ENCODE assay signal across 20 cellular contexts in genomic region chr5:145836241-145836640, GRCh38. TPM values are rescaled to one million over a fixed set of nuclear protein-coding genes. Genes with fewer than 3 reads are reported as not detected.
A peak's percentile ranks its signal among the peaks of the same experiment; 100 is the strongest.
DNase-seq lines count a peak whose midpoint lies in the region; TF ChIP-seq lines count a peak whose summit lies in the region.
"Not testable (repeated sequence)": the region's sequence is repeated elsewhere in the genome, so short reads cannot be mapped to it uniquely, and the experiment has no call there.
"Had no signal": no experiment of that assay in that cellular context is flagged by ENCODE, and none has a peak within 500 bp of the region (broad histone marks: within the 10 kb centered on the region; RNA-seq: fewer than 3 reads in every experiment).

No MANE protein-coding gene starts in this region.

- H4K20me1 ChIP-seq in BLaER1; PC-9 (ENCODE audit: insufficient read depth); neural progenitor cell (ENCODE audit: low read depth): not testable (repeated sequence)

- TF ChIP-seq CTCF in HEK293 (tag by site-specific recombination; IDR thresholded peaks at IDR 0.05); PC-9 (conservative IDR thresholded peaks at IDR 0.05); neural progenitor cell (IDR thresholded peaks at IDR 0.05); stomach (IDR thresholded peaks at IDR 0.05): not testable (repeated sequence)

- H3K4me3 ChIP-seq in BLaER1, result peak overlapping the region; percentile 86
- H3K4me3 ChIP-seq in HEK293 (ENCODE audit: low read depth, low read length); mesenchymal stem cell (ENCODE audit: insufficient read depth in 1 of 2, low read depth in 1 of 2, low read length in 2 of 2); neural progenitor cell: not testable (repeated sequence)
- H3K4me3 ChIP-seq in PC-9, result peak overlapping the region; percentile 71
- peak overlapping the region; percentile 84 to 89 for H3K4me3 ChIP-seq in duodenal mucosa (ENCODE audit: low read depth in 1 of 2, low read length in 2 of 2)
- peak overlapping the region in 3 of 4 donors; percentile 67 to 78 (median 74) for H3K4me3 ChIP-seq in stomach

- H4K91ac ChIP-seq in mesenchymal stem cell (ENCODE audit: low read length), result not testable (repeated sequence)

- H3K36me3 Mint-ChIP-seq in activated CD4-positive, alpha-beta memory T cell treated with anti-CD3 and anti-CD28 coated beads, Interleukin-2, amount 10 ng/mL, durations not matched to agents 7 days and 5 days (ENCODE audit: low read depth); neural progenitor cell: not testable (repeated sequence)

- H3K9me3 Mint-ChIP-seq in activated CD4-positive, alpha-beta memory T cell treated with anti-CD3 and anti-CD28 coated beads, Interleukin-2, amount 10 ng/mL, durations not matched to agents 7 days and 5 days; neural progenitor cell: not testable (repeated sequence)

- H3K27ac ChIP-seq in BLaER1; HEK293 (ENCODE audit: extremely low read depth, low read depth, low read length); duodenal mucosa (ENCODE audit: low read depth, low read length); mesenchymal stem cell (ENCODE audit: low read length, poor library complexity, severe bottlenecking); neural progenitor cell: not testable (repeated sequence)
- H3K27ac ChIP-seq in PC-9, result peak overlapping the region; percentile 35; the same call in 1 of the 2 replicates
- peak overlapping the region; percentile 86 to 90 (median 86) for H3K27ac ChIP-seq in stomach

- not testable (repeated sequence) for H3K4ac ChIP-seq in mesenchymal stem cell (ENCODE audit: low read depth in 1 of 2, low read length in 2 of 2)

- not testable (repeated sequence) for H3K23ac ChIP-seq in mesenchymal stem cell (ENCODE audit: low read length in 2 of 2)

- not testable (repeated sequence) for H2AK5ac ChIP-seq in mesenchymal stem cell (ENCODE audit: low read length, severe bottlenecking)

- H2BK120ac ChIP-seq in mesenchymal stem cell (ENCODE audit: low read depth, low read length), result not testable (repeated sequence)

- not testable (repeated sequence) for H2BK15ac ChIP-seq in mesenchymal stem cell (ENCODE audit: low read depth, poor library complexity, severe bottlenecking)

- not testable (repeated sequence) for TF ChIP-seq POLR2A in stomach (IDR thresholded peaks at IDR 0.05)

- H3K9me2 ChIP-seq in PC-9 (ENCODE audit: insufficient read depth), result not testable (repeated sequence)

- not testable (repeated sequence) for H4K8ac ChIP-seq in mesenchymal stem cell (ENCODE audit: low read length)

- not testable (repeated sequence) for H3K79me1 ChIP-seq in mesenchymal stem cell (replicated peaks; ENCODE audit: low read length, poor library complexity, severe bottlenecking)

- peaks cover 20% of the 10 kb centered on the region for H3K4me1 Mint-ChIP-seq in activated CD4-positive, alpha-beta memory T cell treated with anti-CD3 and anti-CD28 coated beads, Interleukin-2, amount 10 ng/mL, durations not matched to agents 7 days and 5 days
- H3K4me1 Mint-ChIP-seq in neural progenitor cell, result peaks cover 26% of the 10 kb centered on the region

- POLR2A ChIA-PET in HEK293 (lab: Yijun Ruan, JAX), result interaction anchor here (1.7 kb wide), 1 partner anchor 8 kb away, joined by 4 read pairs; no protein-coding TSS in a partner anchor
- POLR2A ChIA-PET in PC-9 (lab: Charles Lee; ENCODE audit: unreplicated experiment); activated CD4-positive, alpha-beta memory T cell treated with anti-CD3 and anti-CD28 coated beads, Interleukin-2, amount 10 ng/mL, durations not matched to agents 7 days and 5 days (lab: Charles Lee): not testable (repeated sequence)

- TF ChIP-seq EP300 in stomach (IDR thresholded peaks at IDR 0.05), result not testable (repeated sequence)

- H2BK5ac ChIP-seq in mesenchymal stem cell (ENCODE audit: low read depth, low read length, poor library complexity, severe bottlenecking), result not testable (repeated sequence)

- H3K14ac ChIP-seq in mesenchymal stem cell (ENCODE audit: low read length in 2 of 2), result not testable (repeated sequence)

- not testable (repeated sequence) for H3K36me3 ChIP-seq in BLaER1; HEK293 (ENCODE audit: control insufficient read depth in 2 of 2, insufficient read depth in 1 of 2, low read length in 2 of 2); PC-9 (ENCODE audit: low read depth); duodenal mucosa (ENCODE audit: control insufficient read depth in 1 of 2, insufficient read depth in 2 of 2, low read length in 2 of 2); mesenchymal stem cell (ENCODE audit: control insufficient read depth in 1 of 2, insufficient read depth in 2 of 2, low read depth in 1 of 2, low read length in 2 of 2); neural progenitor cell; stomach

- not testable (repeated sequence) for BruUV-seq in PC-9 (replicated peaks; lab: Mats Ljungman, UMichigan)

- CTCF ChIA-PET in HEK293 (lab: Yijun Ruan, JAX), result interaction anchor here (0.6 to 0.9 kb wide), 2 partner anchors 610 to 665 kb away, joined by 3 to 7 read pairs; no protein-coding TSS in a partner anchor
- CTCF ChIA-PET in PC-9 (lab: Charles Lee), result not testable (repeated sequence)
- CTCF ChIA-PET in activated CD4-positive, alpha-beta memory T cell treated with anti-CD3 and anti-CD28 coated beads, Interleukin-2, amount 10 ng/mL, durations not matched to agents 7 days and 5 days (lab: Charles Lee), result interaction anchor here (1.1 to 4.5 kb wide), 2 partner anchors 10 kb away, joined by 3 to 20 read pairs; no protein-coding TSS in a partner anchor

- H3K4me1 ChIP-seq in BLaER1 (peaks cover 36% of the 10 kb centered on the region), PC-9 (replicated peaks; ENCODE audit: insufficient read depth) (peaks cover 17% of the 10 kb centered on the region), duodenal mucosa (ENCODE audit: control insufficient read depth in 1 of 2, insufficient read depth in 2 of 2, low read length in 2 of 2) (peaks cover 19 to 21% of the 10 kb centered on the region in 2 donors), stomach (peaks cover 7 to 45% (median 41%) of the 10 kb centered on the region in 4 donors)
- H3K4me1 ChIP-seq in HEK293 (ENCODE audit: control insufficient read depth, insufficient read depth, low read length); mesenchymal stem cell (ENCODE audit: control insufficient read depth, insufficient read depth, low read depth, low read length); neural progenitor cell: not testable (repeated sequence)

- H3K4me3 Mint-ChIP-seq in activated CD4-positive, alpha-beta memory T cell treated with anti-CD3 and anti-CD28 coated beads, Interleukin-2, amount 10 ng/mL, durations not matched to agents 7 days and 5 days, result peak overlapping the region; percentile 68
- H3K4me3 Mint-ChIP-seq in neural progenitor cell, result peak overlapping the region; percentile 81

- intact Hi-C loops in PC-9 (cut with micrococcal nuclease; ENCODE audit: unreplicated experiment), result loop anchor here (5.0 kb wide), 1 partner anchor 146 kb away; no protein-coding TSS in a partner anchor
- intact Hi-C loops in stomach (cut with DNase I; ENCODE audit: low total_unique reads), result not testable (repeated sequence)

- H3K9ac ChIP-seq in BLaER1; mesenchymal stem cell (ENCODE audit: low read length); neural progenitor cell: not testable (repeated sequence)
- H3K9ac ChIP-seq in duodenal mucosa (ENCODE audit: low read depth in 1 of 2, low read length in 2 of 2), result peak overlapping the region; percentile 69 to 84

- H3K4me2 ChIP-seq in BLaER1, result peak overlapping the region; percentile 92
- peak overlapping the region; percentile 83 for H3K4me2 ChIP-seq in PC-9
- H3K4me2 ChIP-seq in mesenchymal stem cell (ENCODE audit: low read length, poor library complexity, severe bottlenecking), result peak overlapping the region; percentile 58
- not testable (repeated sequence) for H3K4me2 ChIP-seq in neural progenitor cell

- H3K27me3 Mint-ChIP-seq in activated CD4-positive, alpha-beta memory T cell treated with anti-CD3 and anti-CD28 coated beads, Interleukin-2, amount 10 ng/mL, durations not matched to agents 7 days and 5 days, result not testable (repeated sequence)
- peaks cover 13% of the 10 kb centered on the region for H3K27me3 Mint-ChIP-seq in neural progenitor cell (ENCODE audit: insufficient read depth, low read depth)

- not testable (repeated sequence) for H2BK12ac ChIP-seq in mesenchymal stem cell (ENCODE audit: low read length in 2 of 2)

- H2AFZ ChIP-seq in PC-9, result peak overlapping the region; percentile 96
- not testable (repeated sequence) for H2AFZ ChIP-seq in mesenchymal stem cell (ENCODE audit: low read depth, low read length); neural progenitor cell (replicated peaks)

- not testable (repeated sequence) for H3K9me3 ChIP-seq in BLaER1; HEK293 (ENCODE audit: control insufficient read depth, insufficient read depth, low read depth, low read length); PC-9 (ENCODE audit: insufficient read depth, low read depth); duodenal mucosa (ENCODE audit: control insufficient read depth in 1 of 2, low read length in 2 of 2); mesenchymal stem cell (ENCODE audit: control insufficient read depth, low read length); neural progenitor cell (ENCODE audit: low read depth); stomach

- H3K79me2 ChIP-seq in PC-9 (ENCODE audit: low read depth); neural progenitor cell (ENCODE audit: low read depth): not testable (repeated sequence)

- not testable (repeated sequence) for DNase-seq in PC-9; activated CD4-positive, alpha-beta memory T cell treated with anti-CD3 and anti-CD28 coated beads, Interleukin-2, amount 10 ng/mL, durations not matched to agents 7 days and 5 days; mesenchymal stem cell; neural progenitor cell (ENCODE audit: low spot score); stomach

- not testable (repeated sequence) for H3K27me3 ChIP-seq in BLaER1; PC-9 (ENCODE audit: insufficient read depth, low read depth); duodenal mucosa (ENCODE audit: control insufficient read depth in 1 of 2, insufficient read depth in 2 of 2, low read length in 2 of 2); mesenchymal stem cell (ENCODE audit: control insufficient read depth in 1 of 2, insufficient read depth in 1 of 2, low read length in 2 of 2); stomach
- H3K27me3 ChIP-seq in neural progenitor cell, result peaks cover 21% of the 10 kb centered on the region

- WGBS in mesenchymal stem cell, result 96% methylated on average over 13 of the region's 13 CpGs
- 94 to 97% (median 96%) methylated on average over 13 of the region's 13 CpGs for WGBS in stomach, 5 donors

- H3K18ac ChIP-seq in mesenchymal stem cell (ENCODE audit: low read depth in 1 of 2, low read length in 2 of 2), result not testable (repeated sequence)

- H3K27ac Mint-ChIP-seq in activated CD4-positive, alpha-beta memory T cell treated with anti-CD3 and anti-CD28 coated beads, Interleukin-2, amount 10 ng/mL, durations not matched to agents 7 days and 5 days; neural progenitor cell: not testable (repeated sequence)

- H3F3A ChIP-seq in PC-9 (ENCODE audit: insufficient read depth, low read depth); neural progenitor cell (ENCODE audit: low read depth): not testable (repeated sequence)

RNA-seq across cellular contexts. Expression of gene PRELID2, which starts 1.1 kb away (rescaled TPM):
- total RNA-seq in PC-9 (2021) (24.8 and 27.7 TPM in 2 replicates), neural progenitor cell (ENCODE audit: low replicate concordance) (25.9 and 30.3 TPM in 2 replicates), stomach (100 to 1,000 TPM in 1 of 5 donors, 10 to 100 TPM in 4; 11.9 to 203 (median 35.6) TPM)
- 1 to 10 TPM; 4.3 to 5.2 TPM for total RNA-seq in activated CD4-positive, alpha-beta memory T cell treated with anti-CD3 and anti-CD28 coated beads, Interleukin-2, amount 10 ng/mL, durations not matched to agents 7 days and 5 days
- 3.5 TPM for polyA plus RNA-seq in mesenchymal stem cell (2013, experiment 1 of 2)
- polyA plus RNA-seq in mesenchymal stem cell (2013, experiment 2 of 2), result 3.7 TPM
- 10 to 100 TPM in 2 of 3 donors, 1 to 10 TPM in 1; 7.1 to 18.6 (median 16.8) TPM for polyA plus RNA-seq in stomach
- polyA plus RNA-seq: neural cell had no signal

RNA-seq across cellular contexts. Expression of gene GRXCR2, which starts 36.6 kb away (rescaled TPM):
- total RNA-seq in PC-9 (2021) (not detected in 2 replicates), neural progenitor cell (ENCODE audit: low replicate concordance) (not detected in 2 replicates), stomach (not detected)
- total RNA-seq in activated CD4-positive, alpha-beta memory T cell treated with anti-CD3 and anti-CD28 coated beads, Interleukin-2, amount 10 ng/mL, durations not matched to agents 7 days and 5 days, result not detected
- not detected for polyA plus RNA-seq in mesenchymal stem cell (2013, experiment 1 of 2)
- not detected for polyA plus RNA-seq in mesenchymal stem cell (2013, experiment 2 of 2)
- polyA plus RNA-seq in stomach, result not detected
- total RNA-seq: A673; activated naive CD8-positive, alpha-beta T cell treated with anti-CD3 and anti-CD28 coated beads for 36 hours; cerebellum; esophagus mucosa; frontal cortex; GM23248; kidney epithelial cell; LHCN-M2; lung; prostate gland; upper lobe of left lung had no signal
- polyA plus RNA-seq: GM23248, lung, neural cell had no signal
